Comparison of ENCODE assay signal across 12 cellular contexts in genomic region chr18:22422909-22423548, GRCh38. TPM values are rescaled to one million over a fixed set of nuclear protein-coding genes. Genes with fewer than 3 reads are reported as not detected.
DNase-seq lines count a peak whose midpoint lies in the region; ATAC-seq and TF ChIP-seq lines count a peak whose summit lies in the region.
"Had no signal": no experiment of that assay in that cellular context is flagged by ENCODE, and none has a peak within 500 bp of the region (broad histone marks: within the 10 kb centered on the region; RNA-seq: fewer than 3 reads in every experiment).

No MANE protein-coding gene starts in this region.

- TF ChIP-seq CTCF in IMR-90 (conservative IDR thresholded peaks at IDR 0.05; ENCODE audit: low read depth, low read length) (no peak), choroid plexus epithelial cell (conservative IDR thresholded peaks at IDR 0.05; ENCODE audit: low read depth, low read length) (no peak)

- peak overlapping the region; percentile 90 for H4K91ac ChIP-seq in IMR-90 (ENCODE audit: insufficient read depth, low read depth, low read length)

- WGBS in IMR-90 (ENCODE audit: extremely low coverage in 2 of 2, insufficient read length in 1 of 2), 2 experiments = 75% methylated on average over 4 of the region's 9 CpGs; no CpG with 5 or more reads in 1 of the 2 experiments

- no TSS peak for BruUV-seq in IMR-90 (replicated peaks; lab: Mats Ljungman, UMichigan)

- peak overlapping the region; percentile 86 to 88 for H4K8ac ChIP-seq in IMR-90 (ENCODE audit: low read depth in 2 of 2, low read length in 2 of 2)

- H2AK5ac ChIP-seq in IMR-90 (ENCODE audit: low read depth, low read length) = peak overlapping the region; percentile 96

- peak overlapping the region; percentile 68 for H3K27ac ChIP-seq in IMR-90 (ENCODE audit: insufficient read depth, low read length)
- H3K27ac ChIP-seq: esophagus muscularis mucosa had no signal

- H2BK20ac ChIP-seq in IMR-90 (ENCODE audit: low read depth, low read length) = peak overlapping the region; percentile 93

- H4K5ac ChIP-seq in IMR-90 (ENCODE audit: low read depth, low read length) = peak overlapping the region; percentile 80

- H4K20me1 ChIP-seq in IMR-90 (ENCODE audit: insufficient read depth, low read length) = no peaks in the 10 kb centered on the region

- CTCF ChIA-PET in IMR-90 (lab: Yijun Ruan, JAX) = no interaction called here

- H3K18ac ChIP-seq in IMR-90 (ENCODE audit: low read depth, low read length) = peak overlapping the region; percentile 84; the same call in 1 of the 2 replicates

- no peak overlapping the region for H2AK9ac ChIP-seq in IMR-90 (replicated peaks; ENCODE audit: low read depth, low read length, poor library complexity)

- H3K79me1 ChIP-seq in IMR-90 (ENCODE audit: low read depth in 1 of 2, low read length in 2 of 2) = no peaks in the 10 kb centered on the region

- TF ChIP-seq RAD21 in IMR-90 (IDR thresholded peaks at IDR 0.05; ENCODE audit: low read length) = no peak

- H3K14ac ChIP-seq in IMR-90 (replicated peaks; ENCODE audit: low read depth, low read length) = peak overlapping the region; percentile 89

- H2BK120ac ChIP-seq in IMR-90 (ENCODE audit: low read depth, low read length) = peak overlapping the region; percentile 95

- H3K9me3 ChIP-seq in IMR-90 (ENCODE audit: control insufficient read depth, insufficient read depth, low read length) = peaks cover 1% of the 10 kb centered on the region
- H3K9me3 ChIP-seq: esophagus muscularis mucosa had no signal

- ATAC-seq in IMR-90 (ENCODE audit: low read depth) = peak; percentile 65
- ATAC-seq in GM21360 (IDR thresholded peaks at IDR 0.05; ENCODE audit: unreplicated experiment) = no peak
- no peak for ATAC-seq in GM18502 (IDR thresholded peaks at IDR 0.05; ENCODE audit: poor library complexity, unreplicated experiment)
- ATAC-seq: activated naive CD4-positive, alpha-beta T cell treated with anti-CD3 and anti-CD28 coated beads, Interleukin-2, amount 50 U/mL, for 72 hours; CD8-positive, alpha-beta T cell; sciatic nerve; stimulated activated naive CD8-positive, alpha-beta T cell treated with anti-CD3 and anti-CD28 coated beads, Interleukin-15, amount 100 ng/mL, for 72 hours had no signal

- H2AFZ ChIP-seq in IMR-90 (replicated peaks; ENCODE audit: low read length, poor library complexity) = peak overlapping the region; percentile 60

- H3K4me3 ChIP-seq in IMR-90 (ENCODE audit: insufficient read depth, low read depth, low read length) = no peak overlapping the region
- no peak overlapping the region for H3K4me3 ChIP-seq in choroid plexus epithelial cell (ENCODE audit: low read depth, low read length)
- H3K4me3 ChIP-seq: esophagus muscularis mucosa had no signal

- DNase-seq in IMR-90 (peak; percentile 87), choroid plexus epithelial cell (ENCODE audit: low read depth) (peak; percentile 20), iris pigment epithelial cell (ENCODE audit: low read depth) (peak; percentile 24), stromal cell of bone marrow (ENCODE audit: low read depth) (peak; percentile 50)
- DNase-seq in activated naive CD4-positive, alpha-beta T cell treated with anti-CD3 and anti-CD28 coated beads, Interleukin-2, amount 50 U/mL, for 16 hours = no peak
- DNase-seq: CD8-positive, alpha-beta T cell; stimulated activated naive CD8-positive, alpha-beta T cell treated with anti-CD3 and anti-CD28 coated beads, Interleukin-15, amount 100 ng/mL, for 72 hours had no signal

- peak overlapping the region; percentile 98; the same call in 2 of the 3 replicates for H2BK15ac ChIP-seq in IMR-90 (ENCODE audit: low read depth, low read length)

- H3K23ac ChIP-seq in IMR-90 (ENCODE audit: low read depth, low read length) = peak overlapping the region; percentile 9; the same call in 1 of the 2 replicates

- H3K4me1 ChIP-seq in IMR-90 (ENCODE audit: control insufficient read depth, insufficient read depth, low read length) = peaks cover 6% of the 10 kb centered on the region

- POLR2A ChIA-PET in IMR-90 (lab: Charles Lee; ENCODE audit: unreplicated experiment) = no interaction called here

- H3K9me1 ChIP-seq in IMR-90 (ENCODE audit: insufficient read depth, low read length) = peaks cover 5% of the 10 kb centered on the region; the same call in 1 of the 2 replicates

- H2BK5ac ChIP-seq in IMR-90 (ENCODE audit: low read depth, low read length, poor library complexity, severe bottlenecking) = peak overlapping the region; percentile 86

- no peaks in the 10 kb centered on the region for H3K27me3 ChIP-seq in IMR-90 (ENCODE audit: control insufficient read depth, insufficient read depth, low read length)
- H3K27me3 ChIP-seq: esophagus muscularis mucosa had no signal

- no peak overlapping the region; the same call in 1 of the 2 replicates for H3K4me2 ChIP-seq in IMR-90 (ENCODE audit: low read depth, low read length)

- H3K4ac ChIP-seq in IMR-90 (ENCODE audit: low read depth, low read length) = peak overlapping the region; percentile 89

- no peak for TF ChIP-seq POLR2A in IMR-90 (IDR thresholded peaks at IDR 0.05; ENCODE audit: low read depth, low read length)

- H3K36me3 ChIP-seq in IMR-90 (ENCODE audit: control insufficient read depth, insufficient read depth, low read length) = no peaks in the 10 kb centered on the region
- H3K36me3 ChIP-seq: esophagus muscularis mucosa had no signal

- intact Hi-C loops in IMR-90 (cut with micrococcal nuclease) = no loop called here

- dilution Hi-C loops in IMR-90 (cut with HindIII; ENCODE audit: low sequenced_read_pairs, unreplicated experiment) = no loop called here

- peak overlapping the region; percentile 52; the same call in 1 of the 2 replicates for H3K56ac ChIP-seq in IMR-90 (ENCODE audit: extremely low read depth, insufficient read depth, low read length)

- in situ Hi-C loops in IMR-90 (cut with MboI; ENCODE audit: low sequenced_read_pairs) = no loop called here

- H3K9ac ChIP-seq in IMR-90 (ENCODE audit: low read depth, low read length) = no peak overlapping the region

TF ChIP-seq in IMR-90, 13 proteins besides CTCF, POLR2A, EP300 and RAD21:
- TF ChIP-seq NFE2L2 (IDR thresholded peaks at IDR 0.05; ENCODE audit: low read depth, low read length) = no peak
- TF ChIP-seq CEBPB (IDR thresholded peaks at IDR 0.05; ENCODE audit: low read depth, low read length) = no peak
- TF ChIP-seq MAZ (IDR thresholded peaks at IDR 0.05; ENCODE audit: borderline replicate concordance, low read depth, low read length) = no peak
- no peak for TF ChIP-seq MAFK (IDR thresholded peaks at IDR 0.05; ENCODE audit: low read depth, low read length)
- TF ChIP-seq, protein P1, sequence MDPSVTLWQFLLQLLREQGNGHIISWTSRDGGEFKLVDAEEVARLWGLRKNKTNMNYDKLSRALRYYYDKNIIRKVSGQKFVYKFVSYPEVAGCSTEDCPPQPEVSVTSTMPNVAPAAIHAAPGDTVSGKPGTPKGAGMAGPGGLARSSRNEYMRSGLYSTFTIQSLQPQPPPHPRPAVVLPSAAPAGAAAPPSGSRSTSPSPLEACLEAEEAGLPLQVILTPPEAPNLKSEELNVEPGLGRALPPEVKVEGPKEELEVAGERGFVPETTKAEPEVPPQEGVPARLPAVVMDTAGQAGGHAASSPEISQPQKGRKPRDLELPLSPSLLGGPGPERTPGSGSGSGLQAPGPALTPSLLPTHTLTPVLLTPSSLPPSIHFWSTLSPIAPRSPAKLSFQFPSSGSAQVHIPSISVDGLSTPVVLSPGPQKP (IDR thresholded peaks at IDR 0.05; ENCODE audit: borderline replicate concordance, low read depth, low read length) = no peak
- TF ChIP-seq BHLHE40 (IDR thresholded peaks at IDR 0.05; ENCODE audit: low read depth, low read length) = no peak
- no peak for TF ChIP-seq RCOR1 (IDR thresholded peaks at IDR 0.05; ENCODE audit: insufficient replicate concordance, low read length)
- no peak for TF ChIP-seq CHD1 (IDR thresholded peaks at IDR 0.05; ENCODE audit: low read depth, low read length)
- no peak for TF ChIP-seq RFX5 (IDR thresholded peaks at IDR 0.05; ENCODE audit: low read depth, low read length)
- TF ChIP-seq USF2 (IDR thresholded peaks at IDR 0.05; ENCODE audit: low read depth, low read length) = no peak
- no peak for TF ChIP-seq FOS (IDR thresholded peaks at IDR 0.05; ENCODE audit: low read depth, low read length)
- TF ChIP-seq SMC3 (IDR thresholded peaks at IDR 0.05; ENCODE audit: low read depth, low read length) = no peak
- TF ChIP-seq MXI1 (IDR thresholded peaks at IDR 0.05; ENCODE audit: borderline replicate concordance, low read depth, low read length) = no peak
TF ChIP-seq in IMR-90: peak in this region for 0.

RNA-seq across cellular contexts. Expression of gene CTAGE1, which starts 5.3 kb away (rescaled TPM):
- under 0.01 TPM in 1 of 2 replicates, not detected in the other for total RNA-seq in IMR-90 (2012; rRNA removed)
- 0.09 and 0.10 TPM in 2 replicates for polyA plus RNA-seq in IMR-90 (2012; rRNA removed)
- 0.03 TPM in 1 of 2 replicates, not detected in the other for polyA plus RNA-seq in IMR-90 (2012; cell fraction: cytosol; rRNA removed)
- polyA plus RNA-seq in IMR-90 (2012; cell fraction: nucleus; rRNA removed; ENCODE audit: low replicate concordance) = 0.06 TPM in 1 of 2 replicates, not detected in the other
- total RNA-seq: activated naive CD4-positive, alpha-beta T cell treated with anti-CD3 and anti-CD28 coated beads, Interleukin-2, amount 50 U/mL, for 72 hours; CD8-positive, alpha-beta T cell; esophagus muscularis mucosa; sciatic nerve had no signal
